7 cellular contexts compared by ENCODE assay signal in the genomic region with DNA sequence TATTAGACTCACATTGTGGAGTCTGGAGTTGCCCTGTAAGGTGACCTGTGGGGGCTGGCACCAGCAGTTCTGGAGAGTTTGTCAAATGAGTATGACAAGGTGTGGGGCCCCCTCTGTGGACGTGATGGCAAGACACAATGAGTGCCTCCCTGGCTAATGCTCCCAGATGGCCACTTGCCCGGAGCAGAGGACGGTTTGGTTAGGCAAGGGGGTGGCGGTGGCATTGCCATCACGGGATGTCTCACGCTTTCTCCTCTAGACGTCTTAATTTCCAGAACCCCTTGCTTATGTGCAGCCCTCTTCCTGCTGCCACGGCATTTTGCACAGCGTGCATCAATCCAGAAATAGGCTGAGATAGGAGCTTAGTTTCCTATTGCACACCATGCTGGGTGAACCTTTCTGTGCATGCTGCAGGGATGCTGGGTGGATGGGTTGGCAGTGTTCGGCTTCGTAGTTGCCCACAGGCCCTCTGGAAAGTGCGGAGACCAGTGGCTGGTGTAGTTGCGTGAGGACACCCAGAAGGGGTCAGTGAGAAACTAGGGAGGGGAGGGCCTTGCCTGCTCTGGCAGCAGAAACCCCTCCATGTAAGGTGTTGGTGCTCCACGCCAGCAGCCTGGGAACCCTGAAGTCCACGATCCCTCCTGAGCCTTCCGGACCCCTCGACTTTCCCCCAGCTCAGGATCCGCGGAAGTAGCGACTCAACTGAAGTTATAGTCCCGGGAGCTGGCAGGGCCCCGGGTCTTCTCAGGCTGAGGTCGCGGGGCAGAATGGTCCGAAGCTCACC. TPM values are rescaled to one million over a fixed set of nuclear protein-coding genes. Genes with fewer than 3 reads are reported as not detected.
DNase-seq lines count a peak whose midpoint lies in the region; ATAC-seq and TF ChIP-seq lines count a peak whose summit lies in the region.

No MANE protein-coding gene starts in this region.

- H3K27ac Mint-ChIP-seq in activated CD4-positive, alpha-beta T cell treated with anti-CD3 and anti-CD28 coated beads, Interleukin-2, amount 10 ng/mL, durations not matched to agents 7 days and 5 days: peak overlapping the region; percentile 95
- H3K27ac Mint-ChIP-seq in naive thymus-derived CD4-positive, alpha-beta T cell: peak overlapping the region; percentile 96 to 100 (median 100)

- H3K4me3 ChIP-seq in HL-60 (replicated peaks; ENCODE audit: insufficient read depth, low read length): peak overlapping the region; percentile 61
- H3K4me3 ChIP-seq in esophagus (ENCODE audit: low read depth in 1 of 2, low read length in 2 of 2): peak overlapping the region; percentile 75 to 84
- H3K4me3 ChIP-seq in naive thymus-derived CD4-positive, alpha-beta T cell (ENCODE audit: low read length): peak overlapping the region; percentile 98

- CTCF ChIA-PET in activated CD4-positive, alpha-beta T cell treated with anti-CD3 and anti-CD28 coated beads, Interleukin-2, amount 10 ng/mL, durations not matched to agents 7 days and 5 days (lab: Charles Lee): interaction anchor here (0.6 to 5.3 kb wide), 15 partner anchors 10 to 238 kb away, joined by 3 to 58 read pairs (median 5); no protein-coding TSS in a partner anchor
- CTCF ChIA-PET in naive thymus-derived CD4-positive, alpha-beta T cell (lab: Charles Lee): interaction anchor here (0.9 to 2.9 kb wide), 5 partner anchors 14 to 483 kb away, joined by 3 to 15 read pairs (median 5); no protein-coding TSS in a partner anchor

- ATAC-seq in GM18873 (IDR thresholded peaks at IDR 0.05; ENCODE audit: low FRiP score, unreplicated experiment): peak; percentile 6
- no peak for ATAC-seq in naive thymus-derived CD4-positive, alpha-beta T cell
- no peak for ATAC-seq in GM18868 (IDR thresholded peaks at IDR 0.05; ENCODE audit: unreplicated experiment)

- no peaks in the 10 kb centered on the region for H3K36me3 ChIP-seq in esophagus (ENCODE audit: control insufficient read depth in 2 of 2, insufficient read depth in 2 of 2, low read length in 1 of 2)
- peaks cover 0 to 8% (median 0%) of the 10 kb centered on the region in 3 experiments for H3K36me3 ChIP-seq in naive thymus-derived CD4-positive, alpha-beta T cell (ENCODE audit: control insufficient read depth in 2 of 3, insufficient read depth in 3 of 3, low read length in 3 of 3)

- no peaks in the 10 kb centered on the region for H3K9me3 ChIP-seq in esophagus (ENCODE audit: control insufficient read depth in 2 of 2, insufficient read depth in 1 of 2, low read depth in 1 of 2, low read length in 1 of 2)
- H3K9me3 ChIP-seq in naive thymus-derived CD4-positive, alpha-beta T cell (ENCODE audit: control insufficient read depth in 2 of 3, low read length in 3 of 3): no peaks in the 10 kb centered on the region

- DNase-seq in HL-60 (ENCODE audit: low read depth in 1 of 2, low spot score in 1 of 2) (peak in 1 of 2 experiments; percentile 36), NCI-H1092 (lab: John Stamatoyannopoulos, UW) (no peak)
- peak; percentile 33 for DNase-seq in activated CD4-positive, alpha-beta T cell treated with anti-CD3 and anti-CD28 coated beads, Interleukin-2, amount 10 ng/mL, durations not matched to agents 7 days and 5 days
- DNase-seq in naive thymus-derived CD4-positive, alpha-beta T cell: peak in 7 of 9 donors; percentile 13 to 42 (median 35)

- TF ChIP-seq CTCF in HL-60 (IDR thresholded peaks at IDR 0.05; ENCODE audit: insufficient read depth, low read length): no peak

- H3K27me3 ChIP-seq in HL-60 (ENCODE audit: insufficient read depth, poor library complexity, severe bottlenecking): no peaks in the 10 kb centered on the region
- H3K27me3 ChIP-seq in esophagus (ENCODE audit: control insufficient read depth in 1 of 2, insufficient read depth in 2 of 2, low read length in 2 of 2): no peaks in the 10 kb centered on the region
- H3K27me3 ChIP-seq in naive thymus-derived CD4-positive, alpha-beta T cell (ENCODE audit: control insufficient read depth in 2 of 2, insufficient read depth in 2 of 2, low read length in 2 of 2): no peaks in the 10 kb centered on the region

- 9 to 11% methylated on average over 25 of the region's 25 CpGs for WGBS in esophagus, 2 donors

- peaks cover 6% of the 10 kb centered on the region for H3K36me3 Mint-ChIP-seq in activated CD4-positive, alpha-beta T cell treated with anti-CD3 and anti-CD28 coated beads, Interleukin-2, amount 10 ng/mL, durations not matched to agents 7 days and 5 days (ENCODE audit: low read depth)
- peaks cover 5 to 17% (median 8%) of the 10 kb centered on the region in 5 donors for H3K36me3 Mint-ChIP-seq in naive thymus-derived CD4-positive, alpha-beta T cell

- H3K9me3 Mint-ChIP-seq in activated CD4-positive, alpha-beta T cell treated with anti-CD3 and anti-CD28 coated beads, Interleukin-2, amount 10 ng/mL, durations not matched to agents 7 days and 5 days: no peaks in the 10 kb centered on the region
- H3K9me3 Mint-ChIP-seq in naive thymus-derived CD4-positive, alpha-beta T cell: peaks cover 0 to 13% (median 0%) of the 10 kb centered on the region in 11 donors

- intact Hi-C loops in naive thymus-derived CD4-positive, alpha-beta T cell (cut with micrococcal nuclease): loop anchor here (1.0 to 5.0 kb wide), 13 partner anchors 49 to 1501 kb away; a partner anchor contains a TSS

- peak overlapping the region; percentile 92 for H3K27ac ChIP-seq in HL-60 (replicated peaks)
- H3K27ac ChIP-seq in esophagus (ENCODE audit: low read depth in 2 of 2, low read length in 1 of 2): peak overlapping the region; percentile 89 to 93
- peak overlapping the region; percentile 89 for H3K27ac ChIP-seq in naive thymus-derived CD4-positive, alpha-beta T cell (ENCODE audit: low read depth, low read length)

- peaks cover 5 to 6% of the 10 kb centered on the region in 2 donors for H3K4me1 ChIP-seq in esophagus (ENCODE audit: control insufficient read depth in 2 of 2, insufficient read depth in 2 of 2, low read length in 1 of 2)
- H3K4me1 ChIP-seq in naive thymus-derived CD4-positive, alpha-beta T cell (ENCODE audit: control insufficient read depth in 2 of 2, insufficient read depth in 2 of 2, low read length in 2 of 2): peaks cover 13 to 18% of the 10 kb centered on the region in 2 donors

- peak overlapping the region; percentile 91 for H3K4me3 Mint-ChIP-seq in activated CD4-positive, alpha-beta T cell treated with anti-CD3 and anti-CD28 coated beads, Interleukin-2, amount 10 ng/mL, durations not matched to agents 7 days and 5 days
- H3K4me3 Mint-ChIP-seq in naive thymus-derived CD4-positive, alpha-beta T cell: peak overlapping the region; percentile 92 to 99 (median 97)

- H3K27me3 Mint-ChIP-seq in activated CD4-positive, alpha-beta T cell treated with anti-CD3 and anti-CD28 coated beads, Interleukin-2, amount 10 ng/mL, durations not matched to agents 7 days and 5 days: peaks cover 2% of the 10 kb centered on the region
- peaks cover 0 to 13% (median 0%) of the 10 kb centered on the region in 5 donors for H3K27me3 Mint-ChIP-seq in naive thymus-derived CD4-positive, alpha-beta T cell

- peaks cover 36% of the 10 kb centered on the region for H3K4me1 Mint-ChIP-seq in activated CD4-positive, alpha-beta T cell treated with anti-CD3 and anti-CD28 coated beads, Interleukin-2, amount 10 ng/mL, durations not matched to agents 7 days and 5 days
- peaks cover 29 to 62% (median 53%) of the 10 kb centered on the region in 7 donors for H3K4me1 Mint-ChIP-seq in naive thymus-derived CD4-positive, alpha-beta T cell

- POLR2A ChIA-PET in activated CD4-positive, alpha-beta T cell treated with anti-CD3 and anti-CD28 coated beads, Interleukin-2, amount 10 ng/mL, durations not matched to agents 7 days and 5 days (lab: Charles Lee): interaction anchor here (0.6 to 1.9 kb wide), 3 partner anchors 16 to 41 kb away, joined by 3 to 12 read pairs (median 3); no protein-coding TSS in a partner anchor
- POLR2A ChIA-PET in naive thymus-derived CD4-positive, alpha-beta T cell (lab: Charles Lee): interaction anchor here (0.5 to 4.8 kb wide), 27 partner anchors 9 to 996 kb away, joined by 3 to 75 read pairs (median 5); a partner anchor contains a TSS

RNA-seq across cellular contexts. Expression of a gene that starts 18.1 kb away (rescaled TPM):
- under 1 TPM; 0.08 to 0.20 TPM for total RNA-seq in activated CD4-positive, alpha-beta T cell treated with anti-CD3 and anti-CD28 coated beads, Interleukin-2, amount 10 ng/mL, durations not matched to agents 7 days and 5 days
- polyA plus RNA-seq in esophagus: 1 to 10 TPM; 4.1 to 5.7 TPM
- 1 to 10 TPM in 1 of 5 experiments, under 1 TPM in 3, not detected in 1; 0.34 to 2.6 (median 0.40) TPM for total RNA-seq in naive thymus-derived CD4-positive, alpha-beta T cell
- polyA plus RNA-seq in naive thymus-derived CD4-positive, alpha-beta T cell: not detected

RNA-seq across cellular contexts. Expression of a gene that starts 44.2 kb away (rescaled TPM):
- under 1 TPM in 1 of 2 experiments, not detected in 1; 0.27 TPM for total RNA-seq in activated CD4-positive, alpha-beta T cell treated with anti-CD3 and anti-CD28 coated beads, Interleukin-2, amount 10 ng/mL, durations not matched to agents 7 days and 5 days
- not detected for polyA plus RNA-seq in esophagus
- total RNA-seq in naive thymus-derived CD4-positive, alpha-beta T cell: under 1 TPM in 2 of 5 experiments, not detected in 3; 0.51 to 0.62 TPM
- under 1 TPM; 0.15 to 0.24 TPM for polyA plus RNA-seq in naive thymus-derived CD4-positive, alpha-beta T cell

RNA-seq across cellular contexts. Expression of a gene that starts 49.6 kb away (rescaled TPM):
- total RNA-seq in activated CD4-positive, alpha-beta T cell treated with anti-CD3 and anti-CD28 coated beads, Interleukin-2, amount 10 ng/mL, durations not matched to agents 7 days and 5 days: not detected
- under 1 TPM in 1 of 2 donors, not detected in 1; 0.04 TPM for polyA plus RNA-seq in esophagus
- not detected for total RNA-seq in naive thymus-derived CD4-positive, alpha-beta T cell
- not detected for polyA plus RNA-seq in naive thymus-derived CD4-positive, alpha-beta T cell
